Comparison of ENCODE assay signal across 2 cellular contexts in the genomic region with DNA sequence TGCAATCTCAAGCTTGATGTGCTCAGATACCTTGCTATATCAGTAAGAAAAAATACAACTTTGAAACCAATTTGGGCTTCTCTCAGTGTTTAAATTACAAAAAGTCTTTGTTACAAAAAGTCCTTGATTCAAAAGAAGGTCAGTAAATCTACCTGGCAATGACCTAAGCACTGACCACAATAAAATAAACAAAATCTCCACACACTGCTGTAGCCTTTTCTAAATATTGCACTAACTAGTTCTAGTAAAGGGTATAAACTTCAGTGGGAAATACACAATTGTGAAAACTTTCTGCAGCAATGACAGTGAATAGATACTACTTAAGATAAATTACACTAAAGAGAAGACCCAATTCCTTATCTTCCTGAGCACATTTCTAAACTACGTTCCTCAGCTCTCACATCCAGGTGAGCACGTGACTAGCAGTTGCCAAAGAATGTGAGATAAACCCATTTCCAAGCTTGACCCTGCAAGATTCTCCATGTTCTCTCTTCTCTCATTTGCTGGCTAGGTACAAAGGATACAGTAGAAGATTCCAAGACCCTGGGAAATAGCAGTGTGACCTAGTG.
TF ChIP-seq lines count a peak whose summit lies in the region.

No MANE protein-coding gene starts in this region.

TF ChIP-seq in WTC11, 78 proteins besides CTCF, POLR2A, EP300 and RAD21 (continued from another document):
- TF ChIP-seq, protein P1, sequence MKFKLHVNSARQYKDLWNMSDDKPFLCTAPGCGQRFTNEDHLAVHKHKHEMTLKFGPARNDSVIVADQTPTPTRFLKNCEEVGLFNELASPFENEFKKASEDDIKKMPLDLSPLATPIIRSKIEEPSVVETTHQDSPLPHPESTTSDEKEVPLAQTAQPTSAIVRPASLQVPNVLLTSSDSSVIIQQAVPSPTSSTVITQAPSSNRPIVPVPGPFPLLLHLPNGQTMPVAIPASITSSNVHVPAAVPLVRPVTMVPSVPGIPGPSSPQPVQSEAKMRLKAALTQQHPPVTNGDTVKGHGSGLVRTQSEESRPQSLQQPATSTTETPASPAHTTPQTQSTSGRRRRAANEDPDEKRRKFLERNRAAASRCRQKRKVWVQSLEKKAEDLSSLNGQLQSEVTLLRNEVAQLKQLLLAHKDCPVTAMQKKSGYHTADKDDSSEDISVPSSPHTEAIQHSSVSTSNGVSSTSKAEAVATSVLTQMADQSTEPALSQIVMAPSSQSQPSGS (CRISPR knock-in tag; IDR thresholded peaks at IDR 0.05; ENCODE audit: borderline replicate concordance, low read depth) = no peak
- TF ChIP-seq, protein P2, sequence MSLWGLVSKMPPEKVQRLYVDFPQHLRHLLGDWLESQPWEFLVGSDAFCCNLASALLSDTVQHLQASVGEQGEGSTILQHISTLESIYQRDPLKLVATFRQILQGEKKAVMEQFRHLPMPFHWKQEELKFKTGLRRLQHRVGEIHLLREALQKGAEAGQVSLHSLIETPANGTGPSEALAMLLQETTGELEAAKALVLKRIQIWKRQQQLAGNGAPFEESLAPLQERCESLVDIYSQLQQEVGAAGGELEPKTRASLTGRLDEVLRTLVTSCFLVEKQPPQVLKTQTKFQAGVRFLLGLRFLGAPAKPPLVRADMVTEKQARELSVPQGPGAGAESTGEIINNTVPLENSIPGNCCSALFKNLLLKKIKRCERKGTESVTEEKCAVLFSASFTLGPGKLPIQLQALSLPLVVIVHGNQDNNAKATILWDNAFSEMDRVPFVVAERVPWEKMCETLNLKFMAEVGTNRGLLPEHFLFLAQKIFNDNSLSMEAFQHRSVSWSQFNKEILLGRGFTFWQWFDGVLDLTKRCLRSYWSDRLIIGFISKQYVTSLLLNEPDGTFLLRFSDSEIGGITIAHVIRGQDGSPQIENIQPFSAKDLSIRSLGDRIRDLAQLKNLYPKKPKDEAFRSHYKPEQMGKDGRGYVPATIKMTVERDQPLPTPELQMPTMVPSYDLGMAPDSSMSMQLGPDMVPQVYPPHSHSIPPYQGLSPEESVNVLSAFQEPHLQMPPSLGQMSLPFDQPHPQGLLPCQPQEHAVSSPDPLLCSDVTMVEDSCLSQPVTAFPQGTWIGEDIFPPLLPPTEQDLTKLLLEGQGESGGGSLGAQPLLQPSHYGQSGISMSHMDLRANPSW (CRISPR knock-in tag; conservative IDR thresholded peaks at IDR 0.05; ENCODE audit: low read depth) = no peak
- TF ChIP-seq, protein P3, sequence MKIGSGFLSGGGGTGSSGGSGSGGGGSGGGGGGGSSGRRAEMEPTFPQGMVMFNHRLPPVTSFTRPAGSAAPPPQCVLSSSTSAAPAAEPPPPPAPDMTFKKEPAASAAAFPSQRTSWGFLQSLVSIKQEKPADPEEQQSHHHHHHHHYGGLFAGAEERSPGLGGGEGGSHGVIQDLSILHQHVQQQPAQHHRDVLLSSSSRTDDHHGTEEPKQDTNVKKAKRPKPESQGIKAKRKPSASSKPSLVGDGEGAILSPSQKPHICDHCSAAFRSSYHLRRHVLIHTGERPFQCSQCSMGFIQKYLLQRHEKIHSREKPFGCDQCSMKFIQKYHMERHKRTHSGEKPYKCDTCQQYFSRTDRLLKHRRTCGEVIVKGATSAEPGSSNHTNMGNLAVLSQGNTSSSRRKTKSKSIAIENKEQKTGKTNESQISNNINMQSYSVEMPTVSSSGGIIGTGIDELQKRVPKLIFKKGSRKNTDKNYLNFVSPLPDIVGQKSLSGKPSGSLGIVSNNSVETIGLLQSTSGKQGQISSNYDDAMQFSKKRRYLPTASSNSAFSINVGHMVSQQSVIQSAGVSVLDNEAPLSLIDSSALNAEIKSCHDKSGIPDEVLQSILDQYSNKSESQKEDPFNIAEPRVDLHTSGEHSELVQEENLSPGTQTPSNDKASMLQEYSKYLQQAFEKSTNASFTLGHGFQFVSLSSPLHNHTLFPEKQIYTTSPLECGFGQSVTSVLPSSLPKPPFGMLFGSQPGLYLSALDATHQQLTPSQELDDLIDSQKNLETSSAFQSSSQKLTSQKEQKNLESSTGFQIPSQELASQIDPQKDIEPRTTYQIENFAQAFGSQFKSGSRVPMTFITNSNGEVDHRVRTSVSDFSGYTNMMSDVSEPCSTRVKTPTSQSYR (CRISPR knock-in tag; IDR thresholded peaks at IDR 0.05) = no peak
- TF ChIP-seq CREM (CRISPR knock-in tag; IDR thresholded peaks at IDR 0.05) = no peak
- TF ChIP-seq, protein P4, sequence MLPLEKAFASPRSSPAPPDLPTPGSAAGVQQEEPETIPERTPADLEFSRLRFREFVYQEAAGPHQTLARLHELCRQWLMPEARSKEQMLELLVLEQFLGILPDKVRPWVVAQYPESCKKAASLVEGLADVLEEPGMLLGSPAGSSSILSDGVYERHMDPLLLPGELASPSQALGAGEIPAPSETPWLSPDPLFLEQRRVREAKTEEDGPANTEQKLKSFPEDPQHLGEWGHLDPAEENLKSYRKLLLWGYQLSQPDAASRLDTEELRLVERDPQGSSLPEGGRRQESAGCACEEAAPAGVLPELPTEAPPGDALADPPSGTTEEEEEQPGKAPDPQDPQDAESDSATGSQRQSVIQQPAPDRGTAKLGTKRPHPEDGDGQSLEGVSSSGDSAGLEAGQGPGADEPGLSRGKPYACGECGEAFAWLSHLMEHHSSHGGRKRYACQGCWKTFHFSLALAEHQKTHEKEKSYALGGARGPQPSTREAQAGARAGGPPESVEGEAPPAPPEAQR (CRISPR knock-in tag; IDR thresholded peaks at IDR 0.05) = no peak
- TF ChIP-seq OVOL2 (CRISPR knock-in tag; IDR thresholded peaks at IDR 0.05; ENCODE audit: borderline replicate concordance) = no peak
- TF ChIP-seq, protein P5, sequence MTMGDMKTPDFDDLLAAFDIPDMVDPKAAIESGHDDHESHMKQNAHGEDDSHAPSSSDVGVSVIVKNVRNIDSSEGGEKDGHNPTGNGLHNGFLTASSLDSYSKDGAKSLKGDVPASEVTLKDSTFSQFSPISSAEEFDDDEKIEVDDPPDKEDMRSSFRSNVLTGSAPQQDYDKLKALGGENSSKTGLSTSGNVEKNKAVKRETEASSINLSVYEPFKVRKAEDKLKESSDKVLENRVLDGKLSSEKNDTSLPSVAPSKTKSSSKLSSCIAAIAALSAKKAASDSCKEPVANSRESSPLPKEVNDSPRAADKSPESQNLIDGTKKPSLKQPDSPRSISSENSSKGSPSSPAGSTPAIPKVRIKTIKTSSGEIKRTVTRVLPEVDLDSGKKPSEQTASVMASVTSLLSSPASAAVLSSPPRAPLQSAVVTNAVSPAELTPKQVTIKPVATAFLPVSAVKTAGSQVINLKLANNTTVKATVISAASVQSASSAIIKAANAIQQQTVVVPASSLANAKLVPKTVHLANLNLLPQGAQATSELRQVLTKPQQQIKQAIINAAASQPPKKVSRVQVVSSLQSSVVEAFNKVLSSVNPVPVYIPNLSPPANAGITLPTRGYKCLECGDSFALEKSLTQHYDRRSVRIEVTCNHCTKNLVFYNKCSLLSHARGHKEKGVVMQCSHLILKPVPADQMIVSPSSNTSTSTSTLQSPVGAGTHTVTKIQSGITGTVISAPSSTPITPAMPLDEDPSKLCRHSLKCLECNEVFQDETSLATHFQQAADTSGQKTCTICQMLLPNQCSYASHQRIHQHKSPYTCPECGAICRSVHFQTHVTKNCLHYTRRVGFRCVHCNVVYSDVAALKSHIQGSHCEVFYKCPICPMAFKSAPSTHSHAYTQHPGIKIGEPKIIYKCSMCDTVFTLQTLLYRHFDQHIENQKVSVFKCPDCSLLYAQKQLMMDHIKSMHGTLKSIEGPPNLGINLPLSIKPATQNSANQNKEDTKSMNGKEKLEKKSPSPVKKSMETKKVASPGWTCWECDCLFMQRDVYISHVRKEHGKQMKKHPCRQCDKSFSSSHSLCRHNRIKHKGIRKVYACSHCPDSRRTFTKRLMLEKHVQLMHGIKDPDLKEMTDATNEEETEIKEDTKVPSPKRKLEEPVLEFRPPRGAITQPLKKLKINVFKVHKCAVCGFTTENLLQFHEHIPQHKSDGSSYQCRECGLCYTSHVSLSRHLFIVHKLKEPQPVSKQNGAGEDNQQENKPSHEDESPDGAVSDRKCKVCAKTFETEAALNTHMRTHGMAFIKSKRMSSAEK (CRISPR knock-in tag; IDR thresholded peaks at IDR 0.05; ENCODE audit: borderline replicate concordance) = no peak
- TF ChIP-seq NFATC4 (CRISPR knock-in tag; IDR thresholded peaks at IDR 0.05) = no peak
TF ChIP-seq in WTC11: peak in this region for 0.

TF ChIP-seq in SK-N-SH treated with all-trans-retinoic acid at 6 μM for 48 hours, 23 proteins besides CTCF, POLR2A, EP300 and RAD21 (continued from another document):
- TF ChIP-seq, protein P6, sequence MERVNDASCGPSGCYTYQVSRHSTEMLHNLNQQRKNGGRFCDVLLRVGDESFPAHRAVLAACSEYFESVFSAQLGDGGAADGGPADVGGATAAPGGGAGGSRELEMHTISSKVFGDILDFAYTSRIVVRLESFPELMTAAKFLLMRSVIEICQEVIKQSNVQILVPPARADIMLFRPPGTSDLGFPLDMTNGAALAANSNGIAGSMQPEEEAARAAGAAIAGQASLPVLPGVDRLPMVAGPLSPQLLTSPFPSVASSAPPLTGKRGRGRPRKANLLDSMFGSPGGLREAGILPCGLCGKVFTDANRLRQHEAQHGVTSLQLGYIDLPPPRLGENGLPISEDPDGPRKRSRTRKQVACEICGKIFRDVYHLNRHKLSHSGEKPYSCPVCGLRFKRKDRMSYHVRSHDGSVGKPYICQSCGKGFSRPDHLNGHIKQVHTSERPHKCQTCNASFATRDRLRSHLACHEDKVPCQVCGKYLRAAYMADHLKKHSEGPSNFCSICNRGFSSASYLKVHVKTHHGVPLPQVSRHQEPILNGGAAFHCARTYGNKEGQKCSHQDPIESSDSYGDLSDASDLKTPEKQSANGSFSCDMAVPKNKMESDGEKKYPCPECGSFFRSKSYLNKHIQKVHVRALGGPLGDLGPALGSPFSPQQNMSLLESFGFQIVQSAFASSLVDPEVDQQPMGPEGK (CRISPR knock-in tag; IDR thresholded peaks at IDR 0.05; ENCODE audit: borderline replicate concordance) = no peak
- no peak for TF ChIP-seq TOX (CRISPR knock-in tag; IDR thresholded peaks at IDR 0.05; ENCODE audit: borderline replicate concordance)
